8 cellular contexts compared by ENCODE assay signal in the genomic region with DNA sequence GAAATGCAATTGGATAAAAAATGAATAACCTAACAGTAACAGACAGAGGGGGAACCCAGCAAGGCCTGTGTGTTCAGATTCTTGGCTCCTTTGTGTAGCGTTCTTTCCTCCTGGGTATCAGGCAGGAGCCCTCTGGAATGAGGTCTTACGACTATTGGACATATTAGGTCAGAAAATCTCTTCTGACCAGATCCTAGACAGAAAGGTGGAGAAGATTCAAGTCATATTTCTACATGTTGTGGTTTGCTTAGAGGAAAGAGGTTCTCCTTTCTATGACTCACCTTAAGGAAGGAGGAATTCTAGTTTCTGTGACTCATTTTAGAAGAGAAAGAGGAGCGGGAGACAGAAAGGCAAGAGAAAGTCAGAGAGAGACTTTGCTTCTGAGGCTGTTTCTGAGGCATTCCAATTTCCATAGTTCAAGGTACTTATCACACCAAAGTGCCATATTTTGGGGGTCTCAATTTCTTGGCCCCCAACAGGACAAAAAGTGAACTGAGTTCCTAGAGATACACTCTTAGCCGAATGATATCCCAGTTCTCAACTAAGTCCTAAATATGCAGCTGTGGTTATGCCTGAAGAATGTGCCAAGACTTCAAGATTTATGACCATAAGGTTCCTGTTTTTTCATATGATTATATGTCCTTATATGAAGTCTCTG.
DNase-seq lines count a peak whose midpoint lies in the region; ATAC-seq lines count a peak whose summit lies in the region.
"Had no signal": no experiment of that assay in that cellular context is flagged by ENCODE, and none has a peak within 500 bp of the region (broad histone marks: within the 10 kb centered on the region; RNA-seq: fewer than 3 reads in every experiment).

No MANE protein-coding gene starts in this region.

- H4K20me1 ChIP-seq in Karpas-422 (ENCODE audit: insufficient read depth, low read depth, low read length), result no peaks in the 10 kb centered on the region

- H3K4me1 ChIP-seq in adipocyte (ENCODE audit: control insufficient read depth, insufficient read depth, low read length) (peaks cover 19% of the 10 kb centered on the region), Karpas-422 (ENCODE audit: low read length) (no peaks in the 10 kb centered on the region)

- H3K36me3 ChIP-seq in adipocyte (ENCODE audit: control insufficient read depth, insufficient read depth, low read length, severe bottlenecking), result no peaks in the 10 kb centered on the region
- no peaks in the 10 kb centered on the region for H3K36me3 ChIP-seq in Karpas-422 (ENCODE audit: insufficient read depth, low read length)

- no peak overlapping the region for H2AFZ ChIP-seq in Karpas-422 (ENCODE audit: low read length)

- H3K27ac Mint-ChIP-seq in stimulated activated effector memory CD8-positive, alpha-beta T cell treated with anti-CD3 and anti-CD28 coated beads, Interleukin-12 subunit alpha, Interleukin-12 subunit beta, amount 100 ng/mL, for 72 hours, result no peak overlapping the region

- H3K79me2 ChIP-seq in Karpas-422 (ENCODE audit: low read length), result no peaks in the 10 kb centered on the region

- H3K4me3 Mint-ChIP-seq in stimulated activated effector memory CD8-positive, alpha-beta T cell treated with anti-CD3 and anti-CD28 coated beads, Interleukin-12 subunit alpha, Interleukin-12 subunit beta, amount 100 ng/mL, for 72 hours, result no peak overlapping the region

- ATAC-seq in GM19438 (IDR thresholded peaks at IDR 0.05; ENCODE audit: low read depth, unreplicated experiment), result peak; percentile 59
- peak; percentile 78 for ATAC-seq in HG03196 (IDR thresholded peaks at IDR 0.05; ENCODE audit: unreplicated experiment)
- peak; percentile 69 for ATAC-seq in stimulated activated effector memory CD8-positive, alpha-beta T cell treated with anti-CD3 and anti-CD28 coated beads, Interleukin-12 subunit alpha, Interleukin-12 subunit beta, amount 100 ng/mL, for 72 hours
- ATAC-seq: Panc1 had no signal

- H3K9ac ChIP-seq in adipocyte (ENCODE audit: low read length), result no peak overlapping the region
- no peak overlapping the region for H3K9ac ChIP-seq in Karpas-422 (ENCODE audit: low read length)

- H3K9me2 ChIP-seq in Karpas-422 (replicated peaks; ENCODE audit: insufficient read depth, low read length), result no peaks in the 10 kb centered on the region

- H3K27me3 ChIP-seq in adipocyte (replicated peaks; ENCODE audit: control insufficient read depth, insufficient read depth, low read length) (no peaks in the 10 kb centered on the region), Karpas-422 (ENCODE audit: low read length) (no peaks in the 10 kb centered on the region; the same call in 1 of the 2 replicates)

- peak; percentile 70 for DNase-seq in adipocyte (ENCODE audit: low read depth)
- no peak for DNase-seq in stimulated activated effector memory CD8-positive, alpha-beta T cell treated with anti-CD3 and anti-CD28 coated beads, Interleukin-12 subunit alpha, Interleukin-12 subunit beta, amount 100 ng/mL, for 72 hours (ENCODE audit: low spot score in 2 of 2)
- no peak for DNase-seq in superior temporal gyrus (ENCODE audit: extremely low spot score)
- DNase-seq in Karpas-422, result no peak
- no peak for DNase-seq in NCI-H146 (lab: John Stamatoyannopoulos, UW)

- H3K9me3 ChIP-seq in adipocyte (ENCODE audit: control insufficient read depth, low read length) (no peaks in the 10 kb centered on the region), Karpas-422 (ENCODE audit: low read length) (no peaks in the 10 kb centered on the region)

- peaks cover 18% of the 10 kb centered on the region for H3K4me1 Mint-ChIP-seq in stimulated activated effector memory CD8-positive, alpha-beta T cell treated with anti-CD3 and anti-CD28 coated beads, Interleukin-12 subunit alpha, Interleukin-12 subunit beta, amount 100 ng/mL, for 72 hours

- no peak overlapping the region for H3K27ac ChIP-seq in Karpas-422 (ENCODE audit: low read length)

- no peak overlapping the region for H3K4me2 ChIP-seq in Karpas-422 (ENCODE audit: low read depth, low read length, poor library complexity, severe bottlenecking)

- H3K4me3 ChIP-seq in adipocyte (ENCODE audit: low read length) (peak overlapping the region; percentile 42), Karpas-422 (ENCODE audit: low read length) (no peak overlapping the region)

- no peaks in the 10 kb centered on the region for H3K9me3 Mint-ChIP-seq in stimulated activated effector memory CD8-positive, alpha-beta T cell treated with anti-CD3 and anti-CD28 coated beads, Interleukin-12 subunit alpha, Interleukin-12 subunit beta, amount 100 ng/mL, for 72 hours

- no peaks in the 10 kb centered on the region for H3K36me3 Mint-ChIP-seq in stimulated activated effector memory CD8-positive, alpha-beta T cell treated with anti-CD3 and anti-CD28 coated beads, Interleukin-12 subunit alpha, Interleukin-12 subunit beta, amount 100 ng/mL, for 72 hours
